Comparison of ENCODE assay signal across 9 cellular contexts in genomic region chr1:9825101-9826074, GRCh38. TPM values are rescaled to one million over a fixed set of nuclear protein-coding genes. Genes with fewer than 3 reads are reported as not detected.
DNase-seq lines count a peak whose midpoint lies in the region; ATAC-seq, FAIRE-seq and TF ChIP-seq lines count a peak whose summit lies in the region.
"Had no signal": no experiment of that assay in that cellular context is flagged by ENCODE, and none has a peak within 500 bp of the region (broad histone marks: within the 10 kb centered on the region; RNA-seq: fewer than 3 reads in every experiment).

No MANE protein-coding gene starts in this region.

- TF ChIP-seq CTCF in keratinocyte (optimal IDR thresholded peaks at IDR 0.05 in 1 of 3, IDR thresholded peaks at IDR 0.05 in 1 of 3, conservative IDR thresholded peaks at IDR 0.05 in 1 of 3; ENCODE audit: extremely low read depth in 1 of 3, insufficient read depth in 2 of 3, low read length in 3 of 3), result peak in 2 of 3 experiments; percentile 10 to 21

- H2AFZ ChIP-seq in keratinocyte (ENCODE audit: control insufficient read depth, low read length), result no peak overlapping the region

- peaks cover 38% of the 10 kb centered on the region for H3K79me2 ChIP-seq in keratinocyte (ENCODE audit: control insufficient read depth, insufficient read depth, low read length)

- no peaks in the 10 kb centered on the region for H3K27me3 ChIP-seq in keratinocyte (ENCODE audit: control insufficient read depth, extremely low read depth, insufficient read depth, low read length)

- peak overlapping the region; percentile 80 for H3K27ac ChIP-seq in keratinocyte (ENCODE audit: control insufficient read depth, insufficient read depth, low read length)

- H3K9me3 ChIP-seq in keratinocyte (ENCODE audit: control insufficient read depth, low read depth, low read length), result no peaks in the 10 kb centered on the region

- peak overlapping the region; percentile 82 for H3K4me2 ChIP-seq in keratinocyte (ENCODE audit: control insufficient read depth, extremely low read depth, insufficient read depth, low read depth, low read length)

- DNase-seq in DMS79 (lab: John Stamatoyannopoulos, UW) (peak; percentile 61), LoVo (ENCODE audit: low spot score) (peak; percentile 96), T-helper 22 cell (ENCODE audit: low read depth) (peak; percentile 32), keratinocyte (ENCODE audit: low read depth, low spot score) (peak; percentile 99)
- DNase-seq in central memory CD4-positive, alpha-beta T cell, result peak; percentile 41
- peak; percentile 35 for DNase-seq in stimulated activated CD4-positive, alpha-beta T cell treated with anti-CD3 and anti-CD28 coated beads, Interleukin-4, amount 100 ng/mL, for 24 hours

- H3K36me3 ChIP-seq in keratinocyte (ENCODE audit: control insufficient read depth in 2 of 2, extremely low read depth in 1 of 2, insufficient read depth in 2 of 2, low read length in 2 of 2), result peaks cover 0 to 1% of the 10 kb centered on the region in 2 experiments

- peaks cover 2% of the 10 kb centered on the region for H3K9me1 ChIP-seq in keratinocyte (ENCODE audit: control insufficient read depth, extremely low read depth, insufficient read depth, low read length)

- FAIRE-seq in keratinocyte (lab: Jason Lieb, UNC), result peak; percentile 97
- FAIRE-seq: TTC549 had no signal

- H4K20me1 ChIP-seq in keratinocyte (ENCODE audit: control insufficient read depth, extremely low read depth, insufficient read depth, low read length), result peaks cover 8% of the 10 kb centered on the region

- peak overlapping the region in 1 of 3 experiments; percentile 62 for H3K4me3 ChIP-seq in keratinocyte (ENCODE audit: control insufficient read depth in 2 of 3, extremely low read depth in 1 of 3, insufficient read depth in 2 of 3, low read depth in 1 of 3, low read length in 3 of 3)

- dilution Hi-C loops in keratinocyte (cut with MboI; ENCODE audit: extremely low pct_ligation_motif_present, low sequenced_read_pairs), result no loop called here

- ATAC-seq in HG03196 (IDR thresholded peaks at IDR 0.05; ENCODE audit: unreplicated experiment) (no peak), GM21515 (IDR thresholded peaks at IDR 0.05; ENCODE audit: unreplicated experiment) (no peak)

- peak overlapping the region; percentile 69 for H3K9ac ChIP-seq in keratinocyte (ENCODE audit: control insufficient read depth, extremely low read depth, insufficient read depth, low read length)

- H3K4me1 ChIP-seq in keratinocyte (ENCODE audit: control insufficient read depth, extremely low read depth, insufficient read depth, low read length), result peaks cover 48% of the 10 kb centered on the region

RNA-seq across cellular contexts. Expression of gene CLSTN1, which starts 1.6 kb away (rescaled TPM):
- polyA plus RNA-seq in keratinocyte, result 79.1 to 263 TPM (median 90.3 TPM) in 3 replicates
- 70.0 TPM for polyA plus RNA-seq in keratinocyte (2011; ENCODE audit: low read depth)
- 67.1 and 103 TPM in 2 replicates for polyA plus RNA-seq in keratinocyte (2011; cell fraction: cytosol; rRNA removed)
- polyA plus RNA-seq in keratinocyte (2011; cell fraction: nucleus; rRNA removed), result 424 and 491 TPM in 2 replicates
- polyA plus RNA-seq in keratinocyte (2012; ENCODE audit: low replicate concordance), result 130 and 344 TPM in 2 replicates
- polyA minus RNA-seq in keratinocyte, result 159 to 521 TPM (median 197 TPM) in 3 replicates
- polyA minus RNA-seq in keratinocyte (2011; cell fraction: cytosol; rRNA and poly(A)+ RNA removed), result 202 TPM
- 492 and 717 TPM in 2 replicates for polyA minus RNA-seq in keratinocyte (2011; cell fraction: nucleus; rRNA and poly(A)+ RNA removed)

Comparison
In these comparisons a context has a peak if more than half of its experiments do, and no peak if none do; other contexts are left out.
1. DNase-seq: peak in every context shown above with its lines; median percentile 99 in keratinocyte; 96 in LoVo; 61 in DMS79; 41 in central memory CD4-positive, alpha-beta T cell; 35 in stimulated activated CD4-positive, alpha-beta T cell treated with anti-CD3 and anti-CD28 coated beads, Interleukin-4, amount 100 ng/mL, for 24 hours; 32 in T-helper 22 cell.